Comparison of ENCODE assay signal across 22 cellular contexts in genomic region chr15:37921527-37922385, GRCh38. TPM values are rescaled to one million over a fixed set of nuclear protein-coding genes. Genes with fewer than 3 reads are reported as not detected.
DNase-seq lines count a peak whose midpoint lies in the region; FAIRE-seq and TF ChIP-seq lines count a peak whose summit lies in the region.
"Had no signal": no experiment of that assay in that cellular context is flagged by ENCODE, and none has a peak within 500 bp of the region (broad histone marks: within the 10 kb centered on the region; RNA-seq: fewer than 3 reads in every experiment).

No MANE protein-coding gene starts in this region.

- peak; percentile 49 for FAIRE-seq in keratinocyte (lab: Jason Lieb, UNC)

- H3K9me3 Mint-ChIP-seq in MCF 10A (ENCODE audit: unreplicated experiment): no peaks in the 10 kb centered on the region
- H3K9me3 Mint-ChIP-seq in activated naive CD4-positive, alpha-beta T cell treated with anti-CD3 and anti-CD28 coated beads, Interleukin-2, amount 10 ng/mL, durations not matched to agents 7 days and 5 days: peaks cover 2% of the 10 kb centered on the region

- H3K4me1 Mint-ChIP-seq in MCF 10A (ENCODE audit: insufficient read depth, unreplicated experiment): no peaks in the 10 kb centered on the region
- no peaks in the 10 kb centered on the region for H3K4me1 Mint-ChIP-seq in activated naive CD4-positive, alpha-beta T cell treated with anti-CD3 and anti-CD28 coated beads, Interleukin-2, amount 10 ng/mL, durations not matched to agents 7 days and 5 days

- no peak overlapping the region for H3K4me3 Mint-ChIP-seq in MCF 10A (ENCODE audit: unreplicated experiment)
- no peak overlapping the region for H3K4me3 Mint-ChIP-seq in activated naive CD4-positive, alpha-beta T cell treated with anti-CD3 and anti-CD28 coated beads, Interleukin-2, amount 10 ng/mL, durations not matched to agents 7 days and 5 days
- H3K4me3 Mint-ChIP-seq: nephron; T-helper 1 cell treated with Interleukin-12 subunit alpha and Interleukin-12 subunit beta and Interleukin-4 antibody, amounts not matched to agents 30 μg/mL and 1 μg/mL, for 36 hours had no signal

- H3K36me3 ChIP-seq in keratinocyte (ENCODE audit: control insufficient read depth in 2 of 2, extremely low read depth in 1 of 2, insufficient read depth in 2 of 2, low read length in 2 of 2): no peaks in the 10 kb centered on the region
- H3K36me3 ChIP-seq: adrenal gland, gastrocnemius medialis, HAP-1, prostate gland had no signal

- dilution Hi-C loops in keratinocyte (cut with MboI; ENCODE audit: extremely low pct_ligation_motif_present, low sequenced_read_pairs): no loop called here

- no TSS peak for BruUV-seq in MCF 10A (replicated peaks; lab: Mats Ljungman, UMichigan)

- peak overlapping the region; percentile 75 for H2AFZ ChIP-seq in keratinocyte (ENCODE audit: control insufficient read depth, low read length)

- H3K9me3 ChIP-seq in keratinocyte (ENCODE audit: control insufficient read depth, low read depth, low read length): no peaks in the 10 kb centered on the region
- H3K9me3 ChIP-seq: adrenal gland, gastrocnemius medialis, HAP-1, prostate gland had no signal

- DNase-seq in DMS53 (lab: John Stamatoyannopoulos, UW) (peak; percentile 3), DMS53 treated with DMSO at 0.1 percent for 48 hours (lab: John Stamatoyannopoulos, UW; ENCODE audit: unreplicated experiment) (no peak), MCF 10A (ENCODE audit: unreplicated experiment) (peak; percentile 35), keratinocyte (ENCODE audit: low read depth, low spot score) (peak; percentile 13), medulla oblongata (ENCODE audit: extremely low spot score) (no peak), DMS153 treated with DMSO at 0.1 percent for 48 hours (lab: John Stamatoyannopoulos, UW; ENCODE audit: unreplicated experiment) (no peak), NCI-H526 treated with DMSO at 0.1 percent for 48 hours (lab: John Stamatoyannopoulos, UW) (no peak)
- DNase-seq in activated naive CD4-positive, alpha-beta T cell treated with anti-CD3 and anti-CD28 coated beads, Interleukin-2, amount 10 ng/mL, durations not matched to agents 7 days and 5 days: no peak
- DNase-seq: adrenal gland; gastrocnemius medialis; NCI-H345; NK-92 treated with Interleukin-12 subunit alpha and Interleukin-12 subunit beta, amount 100 ng/mL, for 24 hours; SIG-M5 had no signal

- intact Hi-C loops in MCF 10A (cut with micrococcal nuclease): no loop called here

- TF ChIP-seq CTCF in MCF 10A (IDR thresholded peaks at IDR 0.05; ENCODE audit: unreplicated experiment): no peak
- no peak for TF ChIP-seq CTCF in keratinocyte (optimal IDR thresholded peaks at IDR 0.05 in 1 of 3, IDR thresholded peaks at IDR 0.05 in 1 of 3, conservative IDR thresholded peaks at IDR 0.05 in 1 of 3; ENCODE audit: extremely low read depth in 1 of 3, insufficient read depth in 2 of 3, low read length in 3 of 3)

- H4K20me1 ChIP-seq in keratinocyte (ENCODE audit: control insufficient read depth, extremely low read depth, insufficient read depth, low read length): no peaks in the 10 kb centered on the region

- peaks cover 33% of the 10 kb centered on the region for H3K27me3 Mint-ChIP-seq in MCF 10A (ENCODE audit: insufficient read depth, unreplicated experiment)
- no peaks in the 10 kb centered on the region for H3K27me3 Mint-ChIP-seq in activated naive CD4-positive, alpha-beta T cell treated with anti-CD3 and anti-CD28 coated beads, Interleukin-2, amount 10 ng/mL, durations not matched to agents 7 days and 5 days

- POLR2A ChIA-PET in MCF 10A (lab: Yijun Ruan, JAX): no interaction called here

- H3K79me2 ChIP-seq in keratinocyte (ENCODE audit: control insufficient read depth, insufficient read depth, low read length): no peaks in the 10 kb centered on the region

- H3K9ac ChIP-seq in keratinocyte (ENCODE audit: control insufficient read depth, extremely low read depth, insufficient read depth, low read length): no peak overlapping the region

- H3K36me3 Mint-ChIP-seq in MCF 10A (ENCODE audit: insufficient read depth, unreplicated experiment): no peaks in the 10 kb centered on the region
- no peaks in the 10 kb centered on the region for H3K36me3 Mint-ChIP-seq in activated naive CD4-positive, alpha-beta T cell treated with anti-CD3 and anti-CD28 coated beads, Interleukin-2, amount 10 ng/mL, durations not matched to agents 7 days and 5 days

- no peaks in the 10 kb centered on the region for H3K27me3 ChIP-seq in keratinocyte (ENCODE audit: control insufficient read depth, extremely low read depth, insufficient read depth, low read length)
- H3K27me3 ChIP-seq: adrenal gland, gastrocnemius medialis had no signal

- H3K9me1 ChIP-seq in keratinocyte (ENCODE audit: control insufficient read depth, extremely low read depth, insufficient read depth, low read length): no peaks in the 10 kb centered on the region

- H3K4me1 ChIP-seq in keratinocyte (ENCODE audit: control insufficient read depth, extremely low read depth, insufficient read depth, low read length): peaks cover 8% of the 10 kb centered on the region
- H3K4me1 ChIP-seq: adrenal gland, gastrocnemius medialis, HAP-1, prostate gland had no signal

- H3K27ac ChIP-seq in keratinocyte (ENCODE audit: control insufficient read depth, insufficient read depth, low read length): peak overlapping the region; percentile 32
- H3K27ac ChIP-seq: 22Rv1, adrenal gland, gastrocnemius medialis, prostate gland had no signal

- CTCF ChIA-PET in MCF 10A (lab: Yijun Ruan, JAX): interaction anchor here (0.6 to 1.6 kb wide), 5 partner anchors 19 to 347 kb away, joined by 3 to 4 read pairs (median 3); no protein-coding TSS in a partner anchor
- CTCF ChIA-PET in activated naive CD4-positive, alpha-beta T cell treated with anti-CD3 and anti-CD28 coated beads, Interleukin-2, amount 10 ng/mL, durations not matched to agents 7 days and 5 days (lab: Charles Lee): no interaction called here

- peak overlapping the region; percentile 27 for H3K4me2 ChIP-seq in keratinocyte (ENCODE audit: control insufficient read depth, extremely low read depth, insufficient read depth, low read depth, low read length)

- no peak overlapping the region for H3K27ac Mint-ChIP-seq in MCF 10A (ENCODE audit: low read depth, unreplicated experiment)
- no peak overlapping the region for H3K27ac Mint-ChIP-seq in activated naive CD4-positive, alpha-beta T cell treated with anti-CD3 and anti-CD28 coated beads, Interleukin-2, amount 10 ng/mL, durations not matched to agents 7 days and 5 days
- H3K27ac Mint-ChIP-seq: T-helper 1 cell treated with Interleukin-12 subunit alpha and Interleukin-12 subunit beta and Interleukin-4 antibody, amounts not matched to agents 30 μg/mL and 1 μg/mL, for 36 hours had no signal

- H3K4me3 ChIP-seq in keratinocyte (ENCODE audit: control insufficient read depth in 2 of 3, extremely low read depth in 1 of 3, insufficient read depth in 2 of 3, low read depth in 1 of 3, low read length in 3 of 3): no peak overlapping the region
- H3K4me3 ChIP-seq: adrenal gland, gastrocnemius medialis, HAP-1, prostate gland had no signal

RNA-seq across cellular contexts. Expression of gene TMCO5A, which starts 12.7 kb away (rescaled TPM):
- total RNA-seq in MCF 10A (2022): not detected in 2 replicates
- polyA plus RNA-seq in keratinocyte: not detected in 3 replicates
- polyA plus RNA-seq in keratinocyte (2011; ENCODE audit: low read depth): not detected
- polyA plus RNA-seq in keratinocyte (2011; cell fraction: cytosol; rRNA removed): not detected in 2 replicates
- not detected in 2 replicates for polyA plus RNA-seq in keratinocyte (2011; cell fraction: nucleus; rRNA removed)
- not detected in 2 replicates for polyA plus RNA-seq in keratinocyte (2012; ENCODE audit: low replicate concordance)
- polyA minus RNA-seq in keratinocyte: not detected in 3 replicates
- polyA minus RNA-seq in keratinocyte (2011; cell fraction: cytosol; rRNA and poly(A)+ RNA removed): not detected
- polyA minus RNA-seq in keratinocyte (2011; cell fraction: nucleus; rRNA and poly(A)+ RNA removed): not detected in 2 replicates
- total RNA-seq: activated CD8-positive, alpha-beta memory T cell treated with anti-CD3 and anti-CD28 coated beads for 36 hours; adrenal gland; gastrocnemius medialis; LHCN-M2; liver had no signal
- polyA plus RNA-seq: adrenal gland, BJ, liver had no signal

Comparison
In these comparisons a context has a peak if more than half of its experiments do, and no peak if none do; other contexts are left out.
1. DNase-seq: peak in DMS53 (single experiment), MCF 10A (single experiment) and keratinocyte (single experiment); none in DMS53 treated with DMSO at 0.1 percent for 48 hours (single experiment), medulla oblongata (single experiment), DMS153 treated with DMSO at 0.1 percent for 48 hours (single experiment), activated naive CD4-positive, alpha-beta T cell treated with anti-CD3 and anti-CD28 coated beads, Interleukin-2, amount 10 ng/mL, durations not matched to agents 7 days and 5 days (single experiment) and NCI-H526 treated with DMSO at 0.1 percent for 48 hours (single experiment).